19 cellular contexts compared by ENCODE assay signal in the genomic region with DNA sequence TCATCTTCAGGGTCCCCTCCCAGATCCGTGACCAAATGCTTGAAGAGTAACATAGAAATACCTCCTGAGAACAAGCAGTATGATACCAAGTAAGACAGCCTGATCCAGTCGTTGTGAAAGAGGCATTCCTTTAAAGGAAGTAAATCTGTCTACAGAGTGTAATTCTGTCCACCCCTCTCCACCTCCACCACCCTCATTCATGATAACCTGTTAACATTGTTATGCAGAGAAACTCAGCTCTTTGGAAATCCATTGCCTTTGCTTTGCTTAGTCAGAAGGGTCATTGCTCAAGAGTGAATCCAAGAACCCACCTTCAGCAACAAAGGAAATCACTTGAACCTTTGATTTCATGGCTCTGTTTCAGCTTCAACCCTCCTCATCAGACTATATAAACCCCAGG.
DNase-seq lines count a peak whose midpoint lies in the region; ATAC-seq and TF ChIP-seq lines count a peak whose summit lies in the region.
"Had no signal": no experiment of that assay in that cellular context is flagged by ENCODE, and none has a peak within 500 bp of the region (broad histone marks: within the 10 kb centered on the region; RNA-seq: fewer than 3 reads in every experiment).

No MANE protein-coding gene starts in this region.

- H4K12ac ChIP-seq in trophoblast cell (ENCODE audit: low read depth, low read length), result no peak overlapping the region

- WGBS in right cardiac atrium, result 63% methylated on average over 2 of the region's 2 CpGs
- WGBS in trophoblast cell (ENCODE audit: extremely low coverage, insufficient coverage, insufficient read length), result no CpG with 5 or more reads among the region's 2 CpGs

- no peak overlapping the region for H3K18ac ChIP-seq in trophoblast cell (ENCODE audit: low read length)

- no peak overlapping the region for H3K4ac ChIP-seq in trophoblast cell (ENCODE audit: low read depth, low read length)

- no peaks in the 10 kb centered on the region for H3K79me1 ChIP-seq in trophoblast cell (ENCODE audit: low read length)

- no peak overlapping the region for H2AK5ac ChIP-seq in trophoblast cell (ENCODE audit: low read length)

- no peak overlapping the region for H3K23ac ChIP-seq in trophoblast cell (ENCODE audit: low read length)

- intact Hi-C loops in right cardiac atrium (cut with DNase I), result no loop called here

- H3K4me2 ChIP-seq in trophoblast cell (ENCODE audit: low read length), result no peak overlapping the region

- H3K27me3 ChIP-seq in right atrium auricular region (no peaks in the 10 kb centered on the region), right cardiac atrium (ENCODE audit: control insufficient read depth, insufficient read depth) (no peaks in the 10 kb centered on the region), trophoblast cell (ENCODE audit: insufficient read depth, low read length) (no peaks in the 10 kb centered on the region)
- H3K27me3 ChIP-seq: BE2C had no signal

- no peak overlapping the region for H3K9ac ChIP-seq in trophoblast cell (ENCODE audit: low read length)

- no peak overlapping the region for H3K4me3 ChIP-seq in right atrium auricular region
- H3K4me3 ChIP-seq in right cardiac atrium (ENCODE audit: low read length), result no peak overlapping the region
- no peak overlapping the region for H3K4me3 ChIP-seq in trophoblast cell (ENCODE audit: low read depth, low read length)
- H3K4me3 ChIP-seq: GM12878 had no signal

- H4K8ac ChIP-seq in trophoblast cell (ENCODE audit: low read depth, low read length), result no peak overlapping the region

- no peak for ATAC-seq in right cardiac atrium
- ATAC-seq in GM18858 (IDR thresholded peaks at IDR 0.05; ENCODE audit: unreplicated experiment), result no peak
- no peak for ATAC-seq in GM19328 (IDR thresholded peaks at IDR 0.05; ENCODE audit: unreplicated experiment)
- ATAC-seq: GM12878, HepG2 had no signal

- no peaks in the 10 kb centered on the region for H3K36me3 ChIP-seq in right atrium auricular region
- no peaks in the 10 kb centered on the region for H3K36me3 ChIP-seq in trophoblast cell (ENCODE audit: control insufficient read depth in 1 of 2, insufficient read depth in 2 of 2, low read length in 2 of 2)
- H3K36me3 ChIP-seq: BE2C had no signal

- DNase-seq in right atrium auricular region (ENCODE audit: low spot score) (peak; percentile 26), right cardiac atrium (no peak), NCI-H226 (peak; percentile 66), trophoblast cell (peak; percentile 15 to 64)
- no peak for DNase-seq in stimulated activated naive CD4-positive, alpha-beta T cell (lab: John Stamatoyannopoulos, UW)
- DNase-seq: BE2C; C1 segment of cervical spinal cord; CD4-positive, CD25-positive, alpha-beta regulatory T cell; CD8-positive, alpha-beta memory T cell; COR-L47; DMS 273 treated with DMSO at 0.1 percent for 48 hours; DMS53; DND-41; EL; H9 had no signal

- TF ChIP-seq CTCF in right atrium auricular region (IDR thresholded peaks at IDR 0.05), result no peak

- H3K27ac ChIP-seq in right atrium auricular region (no peak overlapping the region), right cardiac atrium (ENCODE audit: low read length) (no peak overlapping the region), trophoblast cell (ENCODE audit: low read depth, low read length) (no peak overlapping the region)

- H3K14ac ChIP-seq in trophoblast cell (ENCODE audit: low read length), result no peak overlapping the region

- H2BK5ac ChIP-seq in trophoblast cell (ENCODE audit: low read depth, low read length, poor library complexity), result no peak overlapping the region

- no peak overlapping the region for H2BK12ac ChIP-seq in trophoblast cell (ENCODE audit: low read length)

- H3K79me2 ChIP-seq in trophoblast cell (ENCODE audit: control insufficient read depth, insufficient read depth, low read length, poor library complexity), result no peaks in the 10 kb centered on the region

- no peak overlapping the region for H2AFZ ChIP-seq in trophoblast cell (ENCODE audit: insufficient read depth, low read length, poor library complexity)

- H3K9me3 ChIP-seq in right atrium auricular region, result no peaks in the 10 kb centered on the region
- H3K9me3 ChIP-seq in right cardiac atrium (ENCODE audit: control insufficient read depth, low read length), result no peaks in the 10 kb centered on the region
- no peaks in the 10 kb centered on the region for H3K9me3 ChIP-seq in trophoblast cell (ENCODE audit: insufficient read depth, low read depth, low read length)
- H3K9me3 ChIP-seq: BE2C had no signal

- no peak overlapping the region for H2BK120ac ChIP-seq in trophoblast cell (ENCODE audit: insufficient read depth, low read length, poor library complexity)

- no peak overlapping the region for H4K91ac ChIP-seq in trophoblast cell (ENCODE audit: low read depth, low read length)

- no peaks in the 10 kb centered on the region for H3K4me1 ChIP-seq in right atrium auricular region
- H3K4me1 ChIP-seq in right cardiac atrium (ENCODE audit: control insufficient read depth, insufficient read depth, low read length), result no peaks in the 10 kb centered on the region
- H3K4me1 ChIP-seq in trophoblast cell (ENCODE audit: control insufficient read depth in 1 of 2, insufficient read depth in 2 of 2, low read length in 2 of 2), result peaks cover 0 to 5% of the 10 kb centered on the region in 2 experiments
- H3K4me1 ChIP-seq: BE2C had no signal

Comparison
In these comparisons a context has a peak if more than half of its experiments do, and no peak if none do; other contexts are left out.
1. DNase-seq: peak in right atrium auricular region (single experiment), NCI-H226 (single experiment) and trophoblast cell (2 of 2); none in right cardiac atrium (0 of 3) and stimulated activated naive CD4-positive, alpha-beta T cell (0 of 6).